ENCODE assay signal across 17 cellular contexts in genomic region chrX:72080150-72080549, GRCh38. TPM values are rescaled to one million over a fixed set of nuclear protein-coding genes. Genes with fewer than 3 reads are reported as not detected.
DNase-seq lines count a peak whose midpoint lies in the region; ATAC-seq and TF ChIP-seq lines count a peak whose summit lies in the region.
"Had no signal": no experiment of that assay in that cellular context is flagged by ENCODE, and none has a peak within 500 bp of the region (broad histone marks: within the 10 kb centered on the region; RNA-seq: fewer than 3 reads in every experiment).

No MANE protein-coding gene starts in this region.

- TF ChIP-seq POLR2A in heart left ventricle (IDR thresholded peaks at IDR 0.05): no peak

- no peaks in the 10 kb centered on the region for H3K9me3 ChIP-seq in heart left ventricle
- H3K9me3 ChIP-seq in endodermal cell (ENCODE audit: control insufficient read depth, low read length): no peaks in the 10 kb centered on the region
- peaks cover 5% of the 10 kb centered on the region for H3K9me3 ChIP-seq in neural progenitor cell (ENCODE audit: low read depth)
- H3K9me3 ChIP-seq in effector memory CD4-positive, alpha-beta T cell (ENCODE audit: control insufficient read depth, low read length): no peaks in the 10 kb centered on the region
- H3K9me3 ChIP-seq: adrenal gland, thoracic aorta had no signal

- no peaks in the 10 kb centered on the region for H3K36me3 ChIP-seq in heart left ventricle
- no peaks in the 10 kb centered on the region for H3K36me3 ChIP-seq in endodermal cell (ENCODE audit: control insufficient read depth, insufficient read depth, low read length)
- no peaks in the 10 kb centered on the region for H3K36me3 ChIP-seq in neural progenitor cell
- H3K36me3 ChIP-seq in effector memory CD4-positive, alpha-beta T cell (ENCODE audit: control insufficient read depth, insufficient read depth, low read length): no peaks in the 10 kb centered on the region
- H3K36me3 ChIP-seq: adrenal gland, thoracic aorta had no signal

- no peak for DNase-seq in heart left ventricle
- no peak for DNase-seq in Right ventricle myocardium inferior (ENCODE audit: missing footprints)
- peak; percentile 26 for DNase-seq in endodermal cell
- no peak for DNase-seq in neural progenitor cell (ENCODE audit: low spot score)
- no peak for DNase-seq in NCI-H82 (lab: John Stamatoyannopoulos, UW)
- DNase-seq in SIG-M5 (lab: John Stamatoyannopoulos, UW): no peak
- no peak for DNase-seq in effector memory CD4-positive, alpha-beta T cell
- DNase-seq in kidney glomerular epithelial cell (lab: John Stamatoyannopoulos, UW): no peak
- DNase-seq: activated CD8-positive, alpha-beta T cell treated with anti-CD3 and anti-CD28 coated beads for 36 hours; CD4-positive, alpha-beta T cell; NCI-H1694; NCI-H345; stimulated activated CD4-positive, alpha-beta T cell treated with anti-CD3 and anti-CD28 coated beads, Interleukin-1b, Interleukin-23, amount 100 ng/mL, for 48 hours had no signal

- H3K27me3 Mint-ChIP-seq in endodermal cell (ENCODE audit: insufficient read depth) (no peaks in the 10 kb centered on the region), neural progenitor cell (ENCODE audit: insufficient read depth, low read depth) (peaks cover 13% of the 10 kb centered on the region)
- H3K27me3 Mint-ChIP-seq: CD4-positive, alpha-beta T cell had no signal

- H3K9me3 Mint-ChIP-seq in endodermal cell: peaks cover 72% of the 10 kb centered on the region
- H3K9me3 Mint-ChIP-seq in neural progenitor cell: peaks cover 17% of the 10 kb centered on the region
- H3K9me3 Mint-ChIP-seq: activated CD8-positive, alpha-beta T cell treated with anti-CD3 and anti-CD28 coated beads for 36 hours; activated T-helper 2 cell treated with anti-CD3 and anti-CD28 coated beads, Interferon-gamma antibody, Interleukin-2, Interleukin-4, amounts not matched to agents 10 μg/mL and 5 μg/mL and 100 μg/mL, durations not matched to agents 14 hours and 24 hours and 36 hours; CD4-positive, alpha-beta T cell had no signal

- H3K4me1 Mint-ChIP-seq in endodermal cell (peaks cover 17% of the 10 kb centered on the region), neural progenitor cell (peaks cover 60% of the 10 kb centered on the region)

- H3K4me2 ChIP-seq in neural progenitor cell: no peak overlapping the region

- ATAC-seq in heart left ventricle (peak; percentile 24 to 44 (median 28)), Right ventricle myocardium inferior (no peak)
- ATAC-seq: activated CD8-positive, alpha-beta T cell treated with anti-CD3 and anti-CD28 coated beads for 36 hours had no signal

- intact Hi-C loops in heart left ventricle (cut with DNase I) (loop anchor here in 1 of 10 donors (5.0 kb wide), 1 partner anchor 47 kb away; no protein-coding TSS in a partner anchor), Right ventricle myocardium inferior (cut with DNase I) (no loop called here)

- H3F3A ChIP-seq in neural progenitor cell (ENCODE audit: low read depth): no peaks in the 10 kb centered on the region

- H3K9ac ChIP-seq in endodermal cell (ENCODE audit: extremely low read depth, low read length, poor library complexity, severe bottlenecking) (no peak overlapping the region), neural progenitor cell (no peak overlapping the region)

- WGBS in heart left ventricle, 4 donors: 45 to 72% (median 56%) methylated on average over 7 of the region's 7 CpGs
- 72 to 93% methylated on average over 2 to 7 of the region's 7 CpGs for WGBS in endodermal cell (ENCODE audit: insufficient coverage in 1 of 2, insufficient read length in 1 of 2), 2 experiments

- H3K4me1 ChIP-seq in heart left ventricle (peaks cover 0 to 24% (median 7%) of the 10 kb centered on the region in 12 donors), endodermal cell (ENCODE audit: control insufficient read depth, insufficient read depth, low read length) (no peaks in the 10 kb centered on the region), neural progenitor cell (peaks cover 7% of the 10 kb centered on the region)
- peaks cover 13% of the 10 kb centered on the region for H3K4me1 ChIP-seq in effector memory CD4-positive, alpha-beta T cell (ENCODE audit: control insufficient read depth, insufficient read depth, low read length, poor library complexity, severe bottlenecking)

- H3K27me3 ChIP-seq in heart left ventricle (peaks cover 0 to 36% (median 0%) of the 10 kb centered on the region in 9 donors), endodermal cell (ENCODE audit: control insufficient read depth, insufficient read depth, low read length, poor library complexity, severe bottlenecking) (no peaks in the 10 kb centered on the region), neural progenitor cell (no peaks in the 10 kb centered on the region)
- no peaks in the 10 kb centered on the region for H3K27me3 ChIP-seq in effector memory CD4-positive, alpha-beta T cell (replicated peaks; ENCODE audit: control insufficient read depth, insufficient read depth, low read length, poor library complexity, severe bottlenecking)

- H4K20me1 ChIP-seq in neural progenitor cell (ENCODE audit: low read depth): peaks cover 3% of the 10 kb centered on the region

- H3K4me3 Mint-ChIP-seq in endodermal cell (no peak overlapping the region), neural progenitor cell (no peak overlapping the region)
- H3K4me3 Mint-ChIP-seq: activated CD8-positive, alpha-beta T cell treated with anti-CD3 and anti-CD28 coated beads for 36 hours; CD4-positive, alpha-beta T cell had no signal

- H3K79me2 ChIP-seq in neural progenitor cell (ENCODE audit: low read depth): no peaks in the 10 kb centered on the region

- H3K4me3 ChIP-seq in heart left ventricle (peak overlapping the region in 11 of 12 donors; percentile 15 to 57 (median 42)), endodermal cell (ENCODE audit: low read length) (no peak overlapping the region), neural progenitor cell (no peak overlapping the region)
- H3K4me3 ChIP-seq in effector memory CD4-positive, alpha-beta T cell (ENCODE audit: insufficient read depth, low read depth, low read length, poor library complexity, severe bottlenecking): no peak overlapping the region
- H3K4me3 ChIP-seq: adrenal gland, thoracic aorta had no signal

- no peak for TF ChIP-seq CTCF in heart left ventricle (IDR thresholded peaks at IDR 0.05)
- no peak for TF ChIP-seq CTCF in endodermal cell (conservative IDR thresholded peaks at IDR 0.05)
- no peak for TF ChIP-seq CTCF in neural progenitor cell (IDR thresholded peaks at IDR 0.05)

- H3K27ac Mint-ChIP-seq in endodermal cell (no peak overlapping the region), neural progenitor cell (peak overlapping the region; percentile 72)
- H3K27ac Mint-ChIP-seq: activated CD8-positive, alpha-beta T cell treated with anti-CD3 and anti-CD28 coated beads for 36 hours; activated T-helper 2 cell treated with anti-CD3 and anti-CD28 coated beads, Interferon-gamma antibody, Interleukin-2, Interleukin-4, amounts not matched to agents 10 μg/mL and 5 μg/mL and 100 μg/mL, durations not matched to agents 14 hours and 24 hours and 36 hours; CD4-positive, alpha-beta T cell had no signal

- H3K36me3 Mint-ChIP-seq in endodermal cell (ENCODE audit: low read depth) (no peaks in the 10 kb centered on the region), neural progenitor cell (no peaks in the 10 kb centered on the region)

- H3K27ac ChIP-seq in heart left ventricle (peak overlapping the region; percentile 43 to 81 (median 74)), endodermal cell (ENCODE audit: low read depth, low read length) (no peak overlapping the region), neural progenitor cell (no peak overlapping the region)
- no peak overlapping the region for H3K27ac ChIP-seq in effector memory CD4-positive, alpha-beta T cell (ENCODE audit: insufficient read depth, low read length, poor library complexity, severe bottlenecking)
- H3K27ac ChIP-seq: thoracic aorta had no signal

- H2AFZ ChIP-seq in neural progenitor cell (replicated peaks): no peak overlapping the region

RNA-seq across cellular contexts. Expression of gene RTL5, which starts 51.6 kb away (rescaled TPM):
- 1 to 10 TPM; 1.2 to 6.0 (median 2.7) TPM for total RNA-seq in heart left ventricle
- 1 to 10 TPM; 1.5 to 1.6 TPM for polyA plus RNA-seq in heart left ventricle
- 2.4 TPM for total RNA-seq in Right ventricle myocardium inferior
- total RNA-seq in endodermal cell: 1 to 10 TPM; 8.4 to 9.9 TPM
- polyA plus RNA-seq in endodermal cell (2013, experiment 1 of 2): 17.5 TPM
- polyA plus RNA-seq in endodermal cell (2013, experiment 2 of 2): 14.4 TPM
- total RNA-seq in neural progenitor cell (ENCODE audit: low replicate concordance): 1.0 and 1.9 TPM in 2 replicates
- total RNA-seq: OCI-LY7 had no signal

Comparison
In these comparisons a context has a peak if more than half of its experiments do, and no peak if none do; other contexts are left out.
1. H3K27ac ChIP-seq: peak in heart left ventricle (12 of 12); none in endodermal cell (single experiment), neural progenitor cell (single experiment) and effector memory CD4-positive, alpha-beta T cell (single experiment).
2. H3K4me3 ChIP-seq: peak in heart left ventricle (11 of 12); none in endodermal cell (single experiment), neural progenitor cell (single experiment) and effector memory CD4-positive, alpha-beta T cell (single experiment).